In genomic region chrX:11423362-11423818, GRCh38 we compare ENCODE assay signal across 8 cellular contexts.
DNase-seq lines count a peak whose midpoint lies in the region; ATAC-seq, FAIRE-seq and TF ChIP-seq lines count a peak whose summit lies in the region.

No MANE protein-coding gene starts in this region.

- H3K27ac ChIP-seq in RWPE2 (ENCODE audit: poor library complexity, severe bottlenecking) (no peak overlapping the region), left lung (no peak overlapping the region), small intestine (ENCODE audit: low read depth in 1 of 2, low read length in 1 of 2) (peak overlapping the region in 1 of 2 donors; percentile 79)

- no peaks in the 10 kb centered on the region for H3K27me3 ChIP-seq in RWPE2 (ENCODE audit: insufficient read depth, poor library complexity, severe bottlenecking)
- peaks cover 0 to 26% of the 10 kb centered on the region in 2 donors for H3K27me3 ChIP-seq in left lung
- H3K27me3 ChIP-seq in small intestine (ENCODE audit: control insufficient read depth in 2 of 2, insufficient read depth in 2 of 2, low read length in 2 of 2), result peaks cover 0 to 1% of the 10 kb centered on the region in 2 donors

- H3K9me3 ChIP-seq in RWPE2 (ENCODE audit: severe bottlenecking), result no peaks in the 10 kb centered on the region
- no peaks in the 10 kb centered on the region for H3K9me3 ChIP-seq in left lung
- no peaks in the 10 kb centered on the region for H3K9me3 ChIP-seq in small intestine (ENCODE audit: control insufficient read depth, low read depth)

- WGBS in small intestine, 3 donors, result 85 to 95% (median 94%) methylated on average over 1 of the region's 1 CpG

- DNase-seq in RWPE2 (ENCODE audit: low spot score) (no peak), left lung (no peak), small intestine (no peak), KG1 (lab: John Stamatoyannopoulos, UW) (no peak)

- ATAC-seq in GM19023 (IDR thresholded peaks at IDR 0.05; ENCODE audit: unreplicated experiment), result peak; percentile 78
- ATAC-seq in HG02981 (IDR thresholded peaks at IDR 0.05; ENCODE audit: unreplicated experiment), result peak; percentile 86
- ATAC-seq in RWPE2 (ENCODE audit: low read depth), result 0 out of 3 replicates have a peak, but pooled peaks have one; percentile 31
- peak; percentile 55 for ATAC-seq in left lung
- no peak for ATAC-seq in esophagus mucosa
- no peak for ATAC-seq in HG03025 (IDR thresholded peaks at IDR 0.05; ENCODE audit: low FRiP score, unreplicated experiment)

- H3K36me3 ChIP-seq in RWPE2 (ENCODE audit: low read depth) (no peaks in the 10 kb centered on the region), left lung (no peaks in the 10 kb centered on the region), small intestine (ENCODE audit: control insufficient read depth in 2 of 2, insufficient read depth in 2 of 2, low read length in 2 of 2) (no peaks in the 10 kb centered on the region)

- no peak overlapping the region for H3K4me3 ChIP-seq in RWPE2 (ENCODE audit: severe bottlenecking)
- H3K4me3 ChIP-seq in left lung, result no peak overlapping the region
- no peak overlapping the region for H3K4me3 ChIP-seq in small intestine (ENCODE audit: low read depth in 1 of 2, low read length in 2 of 2)

- TF ChIP-seq CTCF in RWPE2 (IDR thresholded peaks at IDR 0.05; ENCODE audit: poor library complexity, severe bottlenecking) (no peak), left lung (IDR thresholded peaks at IDR 0.05) (no peak)

- no peak for FAIRE-seq in small intestine (lab: Jason Lieb, UNC)

- H3K4me1 ChIP-seq in RWPE2 (ENCODE audit: insufficient read depth, poor library complexity, severe bottlenecking) (no peaks in the 10 kb centered on the region), left lung (no peaks in the 10 kb centered on the region), small intestine (ENCODE audit: control insufficient read depth in 2 of 2, insufficient read depth in 1 of 2, low read depth in 1 of 2, low read length in 1 of 2) (no peaks in the 10 kb centered on the region)

- intact Hi-C loops in left lung (cut with DNase I), result no loop called here

Comparison
In these comparisons a context has a peak if more than half of its experiments do, and no peak if none do; other contexts are left out.
1. ATAC-seq: peak in GM19023 (single experiment), HG02981 (single experiment), RWPE2 (single experiment) and left lung (single experiment); none in esophagus mucosa (single experiment) and HG03025 (single experiment).